In the genomic region with DNA sequence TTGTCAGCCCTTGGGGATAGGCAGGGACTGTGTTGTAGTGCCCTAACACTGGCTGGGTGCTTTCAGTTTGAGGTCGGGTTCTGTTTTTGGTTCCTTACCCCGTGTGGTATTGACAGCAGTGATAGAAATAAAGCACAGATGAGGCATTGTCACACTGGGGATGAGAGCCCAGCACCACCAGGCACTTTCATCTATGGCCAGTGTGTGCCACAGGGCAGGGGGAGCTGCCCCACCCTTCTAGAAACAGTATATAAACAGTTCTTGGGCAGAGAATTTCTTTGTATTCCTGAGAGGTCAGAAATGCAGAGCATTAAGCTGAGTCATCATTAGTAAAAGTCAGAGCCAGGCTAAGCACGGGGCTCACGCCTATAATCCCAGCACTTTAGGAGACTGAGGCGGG, we compare ENCODE assay signal across 10 cellular contexts. TPM values are rescaled to one million over a fixed set of nuclear protein-coding genes. Genes with fewer than 3 reads are reported as not detected.
DNase-seq lines count a peak whose midpoint lies in the region; ATAC-seq, FAIRE-seq and TF ChIP-seq lines count a peak whose summit lies in the region.
"Had no signal": no experiment of that assay in that cellular context is flagged by ENCODE, and none has a peak within 500 bp of the region (broad histone marks: within the 10 kb centered on the region; RNA-seq: fewer than 3 reads in every experiment).

No MANE protein-coding gene starts in this region.

- no peaks in the 10 kb centered on the region for H3K9me3 Mint-ChIP-seq in stimulated activated naive CD8-positive, alpha-beta T cell treated with anti-CD3 and anti-CD28 coated beads, Interleukin-15, amount 100 ng/mL, for 72 hours

- no peak for FAIRE-seq in pancreas (lab: Jason Lieb, UNC)
- FAIRE-seq: G401.6 had no signal

- DNase-seq in SJCRH30 (peak in 1 of 2 experiments; percentile 33), foreskin fibroblast (peak; percentile 67 to 80), pancreas (no peak), NCI-H82 treated with DMSO at 0.1 percent for 48 hours (lab: John Stamatoyannopoulos, UW; ENCODE audit: unreplicated experiment) (no peak)
- DNase-seq in stimulated activated naive CD8-positive, alpha-beta T cell treated with anti-CD3 and anti-CD28 coated beads, Interleukin-15, amount 100 ng/mL, for 72 hours = no peak

- H3K36me3 ChIP-seq in BLaER1 (peaks cover 65% of the 10 kb centered on the region), SJCRH30 (peaks cover 49% of the 10 kb centered on the region), pancreas (peaks cover 0 to 12% (median 0%) of the 10 kb centered on the region in 3 donors)

- TF ChIP-seq CTCF in foreskin fibroblast (IDR thresholded peaks at IDR 0.05; ENCODE audit: low read depth, low read length) (no peak), pancreas (IDR thresholded peaks at IDR 0.05) (no peak)

- intact Hi-C loops in pancreas (cut with DNase I) = no loop called here

- H3K9me3 ChIP-seq in BLaER1 = no peaks in the 10 kb centered on the region
- H3K9me3 ChIP-seq in SJCRH30 (replicated peaks) = no peaks in the 10 kb centered on the region
- no peaks in the 10 kb centered on the region for H3K9me3 ChIP-seq in pancreas

- peak overlapping the region; percentile 92 for H3K27ac ChIP-seq in BLaER1
- peak overlapping the region; percentile 79 for H3K27ac ChIP-seq in SJCRH30
- peak overlapping the region; percentile 12 to 89 (median 58) for H3K27ac ChIP-seq in pancreas
- H3K27ac ChIP-seq: cardiac muscle cell had no signal

- WGBS in pancreas, 2 donors = 76 to 77% methylated on average over 5 of the region's 5 CpGs

- ATAC-seq in pancreas = peak in 2 of 4 donors; percentile 58 to 62
- no peak for ATAC-seq in stimulated activated naive CD8-positive, alpha-beta T cell treated with anti-CD3 and anti-CD28 coated beads, Interleukin-15, amount 100 ng/mL, for 72 hours
- no peak for ATAC-seq in GM21367 (IDR thresholded peaks at IDR 0.05; ENCODE audit: unreplicated experiment)
- no peak for ATAC-seq in HG03469 (IDR thresholded peaks at IDR 0.05; ENCODE audit: unreplicated experiment)

- peak overlapping the region in 1 of 2 donors; percentile 75 for H3K27ac Mint-ChIP-seq in stimulated activated naive CD8-positive, alpha-beta T cell treated with anti-CD3 and anti-CD28 coated beads, Interleukin-15, amount 100 ng/mL, for 72 hours

- H3K4me1 Mint-ChIP-seq in stimulated activated naive CD8-positive, alpha-beta T cell treated with anti-CD3 and anti-CD28 coated beads, Interleukin-15, amount 100 ng/mL, for 72 hours = no peaks in the 10 kb centered on the region

- peak overlapping the region; percentile 40; the same call in 1 of the 2 replicates for H3K4me3 ChIP-seq in BLaER1
- no peak overlapping the region for H3K4me3 ChIP-seq in SJCRH30
- peak overlapping the region; percentile 20 to 24 for H3K4me3 ChIP-seq in foreskin fibroblast (ENCODE audit: low read depth in 1 of 2, low read length in 2 of 2)
- no peak overlapping the region for H3K4me3 ChIP-seq in pancreas
- H3K4me3 ChIP-seq: cardiac muscle cell had no signal

- peaks cover 83% of the 10 kb centered on the region for H3K4me1 ChIP-seq in BLaER1
- peaks cover 70% of the 10 kb centered on the region for H3K4me1 ChIP-seq in SJCRH30
- H3K4me1 ChIP-seq in pancreas = peaks cover 0 to 25% (median 6%) of the 10 kb centered on the region in 3 donors

- no peak overlapping the region for H3K4me3 Mint-ChIP-seq in stimulated activated naive CD8-positive, alpha-beta T cell treated with anti-CD3 and anti-CD28 coated beads, Interleukin-15, amount 100 ng/mL, for 72 hours

- H3K27me3 ChIP-seq in BLaER1 (no peaks in the 10 kb centered on the region), SJCRH30 (no peaks in the 10 kb centered on the region), pancreas (no peaks in the 10 kb centered on the region)

- H4K20me1 ChIP-seq in BLaER1 = no peaks in the 10 kb centered on the region

- no peaks in the 10 kb centered on the region for H3K27me3 Mint-ChIP-seq in stimulated activated naive CD8-positive, alpha-beta T cell treated with anti-CD3 and anti-CD28 coated beads, Interleukin-15, amount 100 ng/mL, for 72 hours

- H3K9ac ChIP-seq in BLaER1 = peak overlapping the region; percentile 75

- peak overlapping the region; percentile 91 for H3K4me2 ChIP-seq in BLaER1

RNA-seq across cellular contexts. Expression of a gene that starts 23.1 kb away (rescaled TPM):
- 5.6 and 6.0 TPM in 2 replicates for total RNA-seq in SJCRH30 (2014; rRNA removed; shearing (Covaris generic))
- total RNA-seq in pancreas = 1 to 10 TPM; 2.4 to 7.9 (median 2.7) TPM
- 1 to 10 TPM; 4.8 to 6.8 TPM for polyA plus RNA-seq in pancreas

RNA-seq across cellular contexts. Expression of a gene that starts 29.9 kb away (rescaled TPM):
- total RNA-seq in SJCRH30 (2014; rRNA removed; shearing (Covaris generic)) = 47.2 and 54.6 TPM in 2 replicates
- total RNA-seq in pancreas = 1 to 10 TPM; 3.1 to 6.4 (median 4.6) TPM
- polyA plus RNA-seq in pancreas = 1 to 10 TPM; 6.8 to 7.5 TPM

RNA-seq across cellular contexts. Expression of a gene that starts 42.0 kb away (rescaled TPM):
- 33.0 and 38.0 TPM in 2 replicates for total RNA-seq in SJCRH30 (2014; rRNA removed; shearing (Covaris generic))
- 10 to 100 TPM; 16.6 to 28.0 (median 21.5) TPM for total RNA-seq in pancreas
- polyA plus RNA-seq in pancreas = 10 to 100 TPM; 11.7 to 19.6 TPM

Comparison
In these comparisons a context has a peak if more than half of its experiments do, and no peak if none do; other contexts are left out.
1. H3K4me3 ChIP-seq: peak in BLaER1 (single experiment) and foreskin fibroblast (2 of 2); none in SJCRH30 (single experiment) and pancreas (0 of 4).
2. DNase-seq: peak in foreskin fibroblast (2 of 2); none in pancreas (0 of 6), stimulated activated naive CD8-positive, alpha-beta T cell treated with anti-CD3 and anti-CD28 coated beads, Interleukin-15, amount 100 ng/mL, for 72 hours (0 of 2) and NCI-H82 treated with DMSO at 0.1 percent for 48 hours (single experiment).
3. Peak in every context shown above with its lines, with median percentiles within 50 percentile points of each other: H3K27ac ChIP-seq.